In genomic region chr4:3369781-3370660, GRCh38 we compare ENCODE assay signal across 9 cellular contexts.
DNase-seq lines count a peak whose midpoint lies in the region; ATAC-seq and TF ChIP-seq lines count a peak whose summit lies in the region.
"Had no signal": no experiment of that assay in that cellular context is flagged by ENCODE, and none has a peak within 500 bp of the region (broad histone marks: within the 10 kb centered on the region; RNA-seq: fewer than 3 reads in every experiment).

No MANE protein-coding gene starts in this region.

- DNase-seq in DND-41 (peak; percentile 76), Kasumi-1 (lab: John Stamatoyannopoulos, UW) (peak; percentile 94), foreskin keratinocyte (peak; percentile 37 to 61), osteocyte (ENCODE audit: extremely low spot score, unreplicated experiment) (no peak), NCI-H526 (lab: John Stamatoyannopoulos, UW) (no peak)
- DNase-seq in activated T-cell treated with anti-CD3 and anti-CD28 coated beads, Interleukin-2, amount 50 U/mL, for 24 hours: no peak

- no peaks in the 10 kb centered on the region for H3K9me3 Mint-ChIP-seq in activated T-cell treated with anti-CD3 and anti-CD28 coated beads, Interleukin-2, amount 50 U/mL, for 24 hours
- no peaks in the 10 kb centered on the region for H3K9me3 Mint-ChIP-seq in osteocyte (ENCODE audit: unreplicated experiment)

- H3K79me2 ChIP-seq in DND-41 (ENCODE audit: insufficient read depth, low read length): no peaks in the 10 kb centered on the region

- H3K27me3 ChIP-seq in DND-41 (ENCODE audit: insufficient read depth, low read length, poor library complexity) (peaks cover 27% of the 10 kb centered on the region), foreskin keratinocyte (no peaks in the 10 kb centered on the region)
- H3K27me3 ChIP-seq: Peyer's patch had no signal

- H3K4me1 ChIP-seq in DND-41 (ENCODE audit: insufficient read depth, low read length) (peaks cover 28% of the 10 kb centered on the region), foreskin keratinocyte (peaks cover 13% of the 10 kb centered on the region)

- H3K9ac ChIP-seq in DND-41 (ENCODE audit: low read depth, low read length): peak overlapping the region; percentile 19; the same call in 1 of the 2 replicates

- H3K36me3 Mint-ChIP-seq in activated T-cell treated with anti-CD3 and anti-CD28 coated beads, Interleukin-2, amount 50 U/mL, for 24 hours (ENCODE audit: low read depth): no peaks in the 10 kb centered on the region
- H3K36me3 Mint-ChIP-seq in osteocyte (ENCODE audit: unreplicated experiment): no peaks in the 10 kb centered on the region

- no peak overlapping the region for H3K27ac Mint-ChIP-seq in activated T-cell treated with anti-CD3 and anti-CD28 coated beads, Interleukin-2, amount 50 U/mL, for 24 hours
- peak overlapping the region; percentile 78 for H3K27ac Mint-ChIP-seq in osteocyte (ENCODE audit: unreplicated experiment)

- peak overlapping the region in 1 of 2 experiments; percentile 37; a peak in 2 of 4 replicates for H3K4me3 ChIP-seq in DND-41 (ENCODE audit: low read depth in 1 of 2, low read length in 2 of 2)

- peaks cover 26% of the 10 kb centered on the region for H3K4me1 Mint-ChIP-seq in activated T-cell treated with anti-CD3 and anti-CD28 coated beads, Interleukin-2, amount 50 U/mL, for 24 hours (ENCODE audit: low read depth)
- peaks cover 34% of the 10 kb centered on the region for H3K4me1 Mint-ChIP-seq in osteocyte (ENCODE audit: unreplicated experiment)

- H3K27ac ChIP-seq in DND-41 (ENCODE audit: low read length): no peak overlapping the region
- no peak overlapping the region for H3K27ac ChIP-seq in foreskin keratinocyte
- H3K27ac ChIP-seq: Peyer's patch had no signal

- peak overlapping the region; percentile 61 for H3K4me2 ChIP-seq in DND-41 (ENCODE audit: insufficient read depth, low read length)

- no peaks in the 10 kb centered on the region for H3K9me3 ChIP-seq in DND-41 (ENCODE audit: insufficient read depth, low read length, severe bottlenecking)
- H3K9me3 ChIP-seq: Peyer's patch had no signal

- peaks cover 74% of the 10 kb centered on the region for H4K20me1 ChIP-seq in DND-41 (ENCODE audit: insufficient read depth, low read length)

- peak overlapping the region; percentile 62 for H3K4me3 Mint-ChIP-seq in activated T-cell treated with anti-CD3 and anti-CD28 coated beads, Interleukin-2, amount 50 U/mL, for 24 hours
- H3K4me3 Mint-ChIP-seq in osteocyte (ENCODE audit: unreplicated experiment): peak overlapping the region; percentile 61

- no peaks in the 10 kb centered on the region for H3K36me3 ChIP-seq in DND-41 (ENCODE audit: insufficient read depth, low read length)
- H3K36me3 ChIP-seq: Peyer's patch had no signal

- peak; percentile 94 for ATAC-seq in DND-41 (ENCODE audit: insufficient read depth, low read depth)
- peak; percentile 58 for ATAC-seq in foreskin keratinocyte
- no peak for ATAC-seq in HG03378 (IDR thresholded peaks at IDR 0.05; ENCODE audit: unreplicated experiment)
- no peak for ATAC-seq in HG02588 (IDR thresholded peaks at IDR 0.05; ENCODE audit: unreplicated experiment)

- H2AFZ ChIP-seq in DND-41 (ENCODE audit: low read depth, low read length): no peak overlapping the region

- TF ChIP-seq CTCF in DND-41 (IDR thresholded peaks at IDR 0.05; ENCODE audit: borderline replicate concordance, extremely low read depth, low read length, poor library complexity, severe bottlenecking) (no peak), foreskin keratinocyte (conservative IDR thresholded peaks at IDR 0.05) (no peak), osteocyte (IDR thresholded peaks at IDR 0.05) (no peak)

- peaks cover 18% of the 10 kb centered on the region for H3K27me3 Mint-ChIP-seq in activated T-cell treated with anti-CD3 and anti-CD28 coated beads, Interleukin-2, amount 50 U/mL, for 24 hours
- no peaks in the 10 kb centered on the region for H3K27me3 Mint-ChIP-seq in osteocyte (ENCODE audit: unreplicated experiment)

Comparison
In these comparisons a context has a peak if more than half of its experiments do, and no peak if none do; other contexts are left out.
1. ATAC-seq: peak in DND-41 (single experiment) and foreskin keratinocyte (single experiment); none in HG03378 (single experiment) and HG02588 (single experiment).
2. DNase-seq: peak in DND-41 (single experiment), Kasumi-1 (2 of 2) and foreskin keratinocyte (2 of 2); none in activated T-cell treated with anti-CD3 and anti-CD28 coated beads, Interleukin-2, amount 50 U/mL, for 24 hours (single experiment), osteocyte (single experiment) and NCI-H526 (0 of 2).